Comparison of ENCODE assay signal across 1 cellular context in genomic region chr7:157000047-157000726, GRCh38.
TF ChIP-seq lines count a peak whose summit lies in the region.

No MANE protein-coding gene starts in this region.

TF ChIP-seq in HEK293, 187 proteins besides CTCF, POLR2A, EP300 and RAD21 (continued from another document):
- TF ChIP-seq PATZ1 (tag by site-specific recombination; IDR thresholded peaks at IDR 0.05): no peak
- TF ChIP-seq PRDM6 (tag by site-specific recombination; IDR thresholded peaks at IDR 0.05): peak; percentile 33; the same call in 1 of the 2 replicates
- TF ChIP-seq ZBTB6 (tag by site-specific recombination; IDR thresholded peaks at IDR 0.05): no peak
- no peak for TF ChIP-seq ZIC2 (tag by site-specific recombination; IDR thresholded peaks at IDR 0.05)
- TF ChIP-seq ZNF157 (tag by site-specific recombination; IDR thresholded peaks at IDR 0.05): no peak
- peak; percentile 16; the same call in 1 of the 2 replicates for TF ChIP-seq ZBTB8A (tag by site-specific recombination; IDR thresholded peaks at IDR 0.05)
- TF ChIP-seq SP3 (tag by site-specific recombination; IDR thresholded peaks at IDR 0.05): 0 out of 2 replicates have a peak, but pooled peaks have one; percentile 12
- no peak for TF ChIP-seq ZNF26 (tag by site-specific recombination; IDR thresholded peaks at IDR 0.05)
- no peak for TF ChIP-seq PBX3 (CRISPR knock-in tag; IDR thresholded peaks at IDR 0.05)
- TF ChIP-seq ZNF398 (tag by site-specific recombination; IDR thresholded peaks at IDR 0.05): peak; percentile 30; the same call in 1 of the 2 replicates
- no peak for TF ChIP-seq ZNF133 (tag by site-specific recombination; IDR thresholded peaks at IDR 0.05)
- TF ChIP-seq PRDM2 (tag by site-specific recombination; IDR thresholded peaks at IDR 0.05; ENCODE audit: borderline replicate concordance): no peak
- no peak for TF ChIP-seq ZNF544 (tag by site-specific recombination; IDR thresholded peaks at IDR 0.05)
- no peak for TF ChIP-seq KLF1 (tag by site-specific recombination; IDR thresholded peaks at IDR 0.05)
- no peak for TF ChIP-seq ZSCAN30 (tag by site-specific recombination; IDR thresholded peaks at IDR 0.05)
- no peak for TF ChIP-seq SCRT2 (tag by site-specific recombination; IDR thresholded peaks at IDR 0.05)
- TF ChIP-seq ZNF174 (tag by site-specific recombination; IDR thresholded peaks at IDR 0.05): no peak
- no peak for TF ChIP-seq ZNF138 (tag by site-specific recombination; IDR thresholded peaks at IDR 0.05; ENCODE audit: borderline replicate concordance)
- no peak for TF ChIP-seq SALL2 (tag by site-specific recombination; IDR thresholded peaks at IDR 0.05; ENCODE audit: borderline replicate concordance)
- no peak for TF ChIP-seq SETDB1 (IDR thresholded peaks at IDR 0.05; ENCODE audit: insufficient read length, low read length)
- TF ChIP-seq ZBTB48 (tag by site-specific recombination; IDR thresholded peaks at IDR 0.05): no peak
- TF ChIP-seq ZNF629 (tag by site-specific recombination; IDR thresholded peaks at IDR 0.05): no peak
- TF ChIP-seq HIC1 (tag by site-specific recombination; IDR thresholded peaks at IDR 0.05): no peak
- TF ChIP-seq ZNF677 (tag by site-specific recombination; IDR thresholded peaks at IDR 0.05): no peak
- TF ChIP-seq SP2 (tag by site-specific recombination; IDR thresholded peaks at IDR 0.05): no peak
- TF ChIP-seq ZNF148 (tag by site-specific recombination; IDR thresholded peaks at IDR 0.05; ENCODE audit: borderline replicate concordance): no peak
- TF ChIP-seq ZNF501 (tag by site-specific recombination; IDR thresholded peaks at IDR 0.05): no peak
- TF ChIP-seq ZNF555 (tag by site-specific recombination; conservative IDR thresholded peaks at IDR 0.05): no peak
- TF ChIP-seq KLF10 (tag by site-specific recombination; IDR thresholded peaks at IDR 0.05): peak; percentile 29; the same call in 1 of the 2 replicates
- no peak for TF ChIP-seq ZBTB7A (tag by site-specific recombination; IDR thresholded peaks at IDR 0.05; ENCODE audit: low read depth)
